ENCODE assay signal across 17 cellular contexts in the genomic region with DNA sequence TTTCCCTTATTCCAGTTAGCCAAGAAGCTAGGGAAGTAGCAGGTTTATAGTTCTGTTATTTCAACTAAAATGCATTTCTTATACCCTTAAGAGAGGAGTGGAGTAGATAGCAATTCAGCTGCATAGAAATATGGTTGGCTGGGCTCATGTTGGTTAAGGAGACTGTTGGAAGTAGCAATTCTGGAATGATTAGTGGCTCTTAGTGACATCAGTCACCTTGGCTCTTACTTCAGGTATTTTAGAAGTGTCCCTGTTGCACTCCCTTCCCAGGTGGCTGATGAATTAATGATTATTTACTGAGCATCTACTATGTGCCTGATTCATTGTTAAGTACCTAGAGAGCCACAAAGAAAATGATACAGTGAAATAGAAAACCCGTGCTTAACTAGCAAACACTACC.
DNase-seq lines count a peak whose midpoint lies in the region; ATAC-seq and TF ChIP-seq lines count a peak whose summit lies in the region.
"Had no signal": no experiment of that assay in that cellular context is flagged by ENCODE, and none has a peak within 500 bp of the region (broad histone marks: within the 10 kb centered on the region; RNA-seq: fewer than 3 reads in every experiment).

No MANE protein-coding gene starts in this region.

- intact Hi-C loops in lower lobe of right lung (cut with DNase I): no loop called here

- peak; percentile 4 for DNase-seq in NCI-H2029 (lab: John Stamatoyannopoulos, UW)
- DNase-seq in NCI-H2029 treated with DMSO at 0.1 percent for 48 hours (lab: John Stamatoyannopoulos, UW): peak; percentile 6
- DNase-seq in lower lobe of right lung: no peak
- DNase-seq in erythroblast (lab: John Stamatoyannopoulos, UW): no peak
- no peak for DNase-seq in coronary artery (ENCODE audit: low spot score)
- DNase-seq in nucleus accumbens (lab: John Stamatoyannopoulos, UW): no peak
- DNase-seq: C1 segment of cervical spinal cord; Calu3; CD4-positive, alpha-beta memory T cell; COR-L47; DMS53; EL; GDM1; GM23248; H7; HCEC 1CT had no signal

- TF ChIP-seq CTCF in lower lobe of right lung (IDR thresholded peaks at IDR 0.05) (no peak), coronary artery (IDR thresholded peaks at IDR 0.05) (no peak)

- no peak for TF ChIP-seq POLR2A in erythroblast (IDR thresholded peaks at IDR 0.05; ENCODE audit: low read length)

- ATAC-seq in lower lobe of right lung: peak; percentile 73 to 78
- ATAC-seq: GM12878 had no signal

- no peak overlapping the region for H3K4me3 ChIP-seq in lower lobe of right lung
- H3K4me3 ChIP-seq in coronary artery: no peak overlapping the region
- H3K4me3 ChIP-seq: GM12878, GM23248 had no signal

- no peak overlapping the region for H3K27ac ChIP-seq in lower lobe of right lung
- no peak overlapping the region for H3K27ac ChIP-seq in coronary artery
- H3K27ac ChIP-seq: GM23248 had no signal

- H3K27me3 ChIP-seq in lower lobe of right lung (ENCODE audit: low read depth): no peaks in the 10 kb centered on the region

- peaks cover 5% of the 10 kb centered on the region for H3K4me1 ChIP-seq in lower lobe of right lung

- H3K36me3 ChIP-seq in lower lobe of right lung: no peaks in the 10 kb centered on the region

- H3K9me3 ChIP-seq in lower lobe of right lung: no peaks in the 10 kb centered on the region

Comparison
In these comparisons a context has a peak if more than half of its experiments do, and no peak if none do; other contexts are left out.
1. DNase-seq: peak in NCI-H2029 (single experiment) and NCI-H2029 treated with DMSO at 0.1 percent for 48 hours (single experiment); none in lower lobe of right lung (single experiment), erythroblast (0 of 2), coronary artery (single experiment) and nucleus accumbens (0 of 56).